19 cellular contexts compared by ENCODE assay signal in the genomic region with DNA sequence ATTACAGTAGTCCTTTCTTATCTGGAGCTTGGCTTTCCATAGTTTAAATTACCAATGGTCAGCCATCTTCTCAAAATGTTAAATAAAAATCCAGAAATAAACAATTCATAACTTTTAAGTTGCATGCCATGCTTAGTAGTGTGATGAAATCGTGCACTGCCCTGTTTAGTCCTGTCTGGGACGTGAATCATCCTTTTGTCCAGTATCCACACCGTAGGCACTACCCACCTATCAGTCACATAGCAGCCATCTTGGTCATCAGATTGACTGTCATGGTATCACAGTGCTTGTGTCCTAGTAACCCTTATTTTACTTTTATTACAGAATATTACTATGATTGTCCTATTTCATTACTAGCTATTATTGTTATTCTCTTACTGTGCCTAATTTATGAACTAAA.
DNase-seq lines count a peak whose midpoint lies in the region; ATAC-seq, FAIRE-seq and TF ChIP-seq lines count a peak whose summit lies in the region.
"Had no signal": no experiment of that assay in that cellular context is flagged by ENCODE, and none has a peak within 500 bp of the region (broad histone marks: within the 10 kb centered on the region; RNA-seq: fewer than 3 reads in every experiment).

No MANE protein-coding gene starts in this region.

- CTCF ChIA-PET in RWPE1 (lab: Yijun Ruan, JAX) = no interaction called here

- POLR2A ChIA-PET in RWPE1 (lab: Yijun Ruan, JAX; ENCODE audit: low non-redundant PET) = no interaction called here

- DNase-seq in M059J (ENCODE audit: low read depth) (peak; percentile 17), RWPE1 (ENCODE audit: low spot score) (peak; percentile 10), bronchial epithelial cell (ENCODE audit: low read depth) (peak; percentile 26)
- DNase-seq in activated effector memory CD4-positive, alpha-beta T cell treated with anti-CD3 and anti-CD28 coated beads, Interleukin-2, amount 50 U/mL, for 16 hours = no peak
- DNase-seq: C1 segment of cervical spinal cord; Calu3; CD4-positive, alpha-beta memory T cell; COR-L47; DMS53; DMS79 treated with DMSO at 0.1 percent for 48 hours; GF-D8; GM23248; H7; HCEC 1CT had no signal

- no peak for FAIRE-seq in bronchial epithelial cell (lab: Jason Lieb, UNC)
- FAIRE-seq: GM12891, GM18507, H1 had no signal

- no peak overlapping the region for H3K4me3 ChIP-seq in bronchial epithelial cell (ENCODE audit: low read depth, low read length)
- H3K4me3 ChIP-seq: GM23248 had no signal

- no peaks in the 10 kb centered on the region for H3K27me3 ChIP-seq in bronchial epithelial cell (ENCODE audit: control insufficient read depth, insufficient read depth, low read length)

- no peaks in the 10 kb centered on the region for H3K36me3 ChIP-seq in bronchial epithelial cell (ENCODE audit: control insufficient read depth, insufficient read depth, low read length)

- TF ChIP-seq CTCF in RWPE1 (conservative IDR thresholded peaks at IDR 0.05; ENCODE audit: low read depth) (no peak), bronchial epithelial cell (IDR thresholded peaks at IDR 0.05; ENCODE audit: insufficient read depth, low read length, severe bottlenecking) (no peak)

- ATAC-seq in GM19467 (IDR thresholded peaks at IDR 0.05; ENCODE audit: unreplicated experiment) (no peak), GM19395 (IDR thresholded peaks at IDR 0.05; ENCODE audit: unreplicated experiment) (no peak)

- no peak overlapping the region for H3K27ac ChIP-seq in RWPE1
- H3K27ac ChIP-seq: GM23248 had no signal
